ENCODE assay signal across 16 cellular contexts in genomic region chr20:32798046-32798985, GRCh38. TPM values are rescaled to one million over a fixed set of nuclear protein-coding genes. Genes with fewer than 3 reads are reported as not detected.
DNase-seq lines count a peak whose midpoint lies in the region; ATAC-seq and TF ChIP-seq lines count a peak whose summit lies in the region.
"Had no signal": no experiment of that assay in that cellular context is flagged by ENCODE, and none has a peak within 500 bp of the region (broad histone marks: within the 10 kb centered on the region; RNA-seq: fewer than 3 reads in every experiment).

No MANE protein-coding gene starts in this region.

- TF ChIP-seq CTCF in chondrocyte (IDR thresholded peaks at IDR 0.05) = no peak
- TF ChIP-seq CTCF in progenitor cell of endocrine pancreas (IDR thresholded peaks at IDR 0.05; ENCODE audit: unreplicated experiment) = no peak

- DNase-seq in NCI-H2227 (lab: John Stamatoyannopoulos, UW; ENCODE audit: unreplicated experiment) (peak; percentile 38), NCI-H2227 treated with DMSO at 0.1 percent for 48 hours (lab: John Stamatoyannopoulos, UW) (no peak), chondrocyte (ENCODE audit: low spot score) (no peak), progenitor cell of endocrine pancreas (ENCODE audit: low spot score, unreplicated experiment) (no peak), DMS53 treated with DMSO at 0.1 percent for 48 hours (lab: John Stamatoyannopoulos, UW; ENCODE audit: unreplicated experiment) (no peak), COLO829 (ENCODE audit: low spot score) (no peak)
- DNase-seq: MG63, NCI-H1417, NCI-H1930, NCI-H226, NCI-H526 treated with DMSO at 0.1 percent for 48 hours had no signal

- H3K4me1 Mint-ChIP-seq in chondrocyte (ENCODE audit: low read depth) (peaks cover 8% of the 10 kb centered on the region), progenitor cell of endocrine pancreas (ENCODE audit: low read depth) (no peaks in the 10 kb centered on the region)

- no peak for ATAC-seq in GM21723 (IDR thresholded peaks at IDR 0.05; ENCODE audit: unreplicated experiment)

- no peak overlapping the region for H3K4me3 ChIP-seq in HUES48 (ENCODE audit: low read depth, low read length)
- H3K4me3 ChIP-seq: MG63, SK-N-MC had no signal

- peaks cover 100% of the 10 kb centered on the region for H3K36me3 ChIP-seq in HUES48 (ENCODE audit: control insufficient read depth, insufficient read depth, low read length)

- peak overlapping the region; percentile 17 for H3K27ac ChIP-seq in HUES48 (ENCODE audit: low read depth, low read length)
- H3K27ac ChIP-seq: HL-60, KMS-11, SK-N-MC had no signal

- H3K27ac Mint-ChIP-seq in chondrocyte (ENCODE audit: unreplicated experiment) (peak overlapping the region; percentile 12), progenitor cell of endocrine pancreas (peak overlapping the region; percentile 17)

- no peaks in the 10 kb centered on the region for H3K27me3 ChIP-seq in HUES48 (ENCODE audit: control insufficient read depth, insufficient read depth, low read length)
- H3K27me3 ChIP-seq: MG63 had no signal

- H3K9ac ChIP-seq in HUES48 (ENCODE audit: low read depth, low read length) = no peak overlapping the region
- H3K9ac ChIP-seq: KMS-11 had no signal

- no peaks in the 10 kb centered on the region for H3K9me3 ChIP-seq in HUES48 (ENCODE audit: control insufficient read depth, insufficient read depth, low read length)
- H3K9me3 ChIP-seq: MG63 had no signal

- H3K4me3 Mint-ChIP-seq in chondrocyte (ENCODE audit: unreplicated experiment) = no peak overlapping the region
- no peak overlapping the region for H3K4me3 Mint-ChIP-seq in progenitor cell of endocrine pancreas (ENCODE audit: low read depth)

- H3K27me3 Mint-ChIP-seq in chondrocyte (ENCODE audit: low read depth) (no peaks in the 10 kb centered on the region), progenitor cell of endocrine pancreas (no peaks in the 10 kb centered on the region)

- peaks cover 22% of the 10 kb centered on the region for H3K36me3 Mint-ChIP-seq in chondrocyte (ENCODE audit: low read depth)
- H3K36me3 Mint-ChIP-seq in progenitor cell of endocrine pancreas (ENCODE audit: insufficient read depth) = peaks cover 6% of the 10 kb centered on the region

- no peaks in the 10 kb centered on the region for H3K9me3 Mint-ChIP-seq in chondrocyte (ENCODE audit: low read depth)
- no peaks in the 10 kb centered on the region for H3K9me3 Mint-ChIP-seq in progenitor cell of endocrine pancreas (ENCODE audit: low read depth)

- H3K4me1 ChIP-seq in HUES48 (ENCODE audit: control insufficient read depth, insufficient read depth, low read length) = peaks cover 12% of the 10 kb centered on the region; the same call in 1 of the 2 replicates

RNA-seq across cellular contexts. Expression of gene MAPRE1, which starts 21.4 kb away (rescaled TPM):
- total RNA-seq in chondrocyte (121 to 177 TPM (median 176 TPM) in 3 replicates), progenitor cell of endocrine pancreas (171 and 177 TPM in 2 replicates)

RNA-seq across cellular contexts. Expression of gene DNMT3B, which starts 36.1 kb away (rescaled TPM):
- total RNA-seq in chondrocyte (2.0 to 4.8 TPM (median 4.7 TPM) in 3 replicates), progenitor cell of endocrine pancreas (15.4 and 15.9 TPM in 2 replicates)

RNA-seq across cellular contexts. Expression of gene COMMD7, which starts 55.0 kb away (rescaled TPM):
- total RNA-seq in chondrocyte (34.4 to 83.2 TPM (median 82.9 TPM) in 3 replicates), progenitor cell of endocrine pancreas (69.8 and 70.1 TPM in 2 replicates)
